In genomic region chr22:42901790-42902508, GRCh38 we compare ENCODE assay signal across 10 cellular contexts. TPM values are rescaled to one million over a fixed set of nuclear protein-coding genes. Genes with fewer than 3 reads are reported as not detected.
A peak's percentile ranks its signal among the peaks of the same experiment; 100 is the strongest.
DNase-seq lines count a peak whose midpoint lies in the region; ATAC-seq lines count a peak whose summit lies in the region.
"Had no signal": no experiment of that assay in that cellular context is flagged by ENCODE, and none has a peak within 500 bp of the region (broad histone marks: within the 10 kb centered on the region; RNA-seq: fewer than 3 reads in every experiment).

No MANE protein-coding gene starts in this region.

- CTCF ChIA-PET in activated CD4-positive, alpha-beta T cell treated with anti-CD3 and anti-CD28 coated beads for 36 hours (lab: Charles Lee), result interaction anchor here (0.5 to 0.9 kb wide), 2 partner anchors 12 to 152 kb away, joined by 3 read pairs; no protein-coding TSS in a partner anchor

- no peaks in the 10 kb centered on the region for H3K4me1 Mint-ChIP-seq in activated T-helper 1 cell treated with anti-CD3 and anti-CD28 coated beads, Interleukin-12 subunit alpha, Interleukin-12 subunit beta, Interleukin-2, Interleukin-4 antibody, amounts not matched to agents 30 ng/mL and 10 ng/mL and 1 ng/mL, durations not matched to agents 14 hours and 24 hours and 36 hours (ENCODE audit: low read depth)
- H3K4me1 Mint-ChIP-seq in activated CD4-positive, alpha-beta T cell treated with anti-CD3 and anti-CD28 coated beads for 36 hours, result peaks cover 5% of the 10 kb centered on the region

- peak; percentile 73 for ATAC-seq in Right ventricle myocardium inferior
- no peak for ATAC-seq in GM18907 (IDR thresholded peaks at IDR 0.05; ENCODE audit: unreplicated experiment)
- no peak for ATAC-seq in activated CD4-positive, alpha-beta T cell treated with anti-CD3 and anti-CD28 coated beads for 36 hours

- H3K27ac Mint-ChIP-seq in activated T-helper 1 cell treated with anti-CD3 and anti-CD28 coated beads, Interleukin-12 subunit alpha, Interleukin-12 subunit beta, Interleukin-2, Interleukin-4 antibody, amounts not matched to agents 30 ng/mL and 10 ng/mL and 1 ng/mL, durations not matched to agents 14 hours and 24 hours and 36 hours, result no peak overlapping the region
- no peak overlapping the region for H3K27ac Mint-ChIP-seq in activated CD4-positive, alpha-beta T cell treated with anti-CD3 and anti-CD28 coated beads for 36 hours
- H3K27ac Mint-ChIP-seq: T-helper 1 cell treated with Interleukin-12 subunit alpha and Interleukin-12 subunit beta and Interleukin-4 antibody, amounts not matched to agents 30 μg/mL and 1 μg/mL, for 36 hours had no signal

- POLR2A ChIA-PET in activated CD4-positive, alpha-beta T cell treated with anti-CD3 and anti-CD28 coated beads for 36 hours (lab: Charles Lee), result no interaction called here

- no peaks in the 10 kb centered on the region for H3K27me3 Mint-ChIP-seq in activated T-helper 1 cell treated with anti-CD3 and anti-CD28 coated beads, Interleukin-12 subunit alpha, Interleukin-12 subunit beta, Interleukin-2, Interleukin-4 antibody, amounts not matched to agents 30 ng/mL and 10 ng/mL and 1 ng/mL, durations not matched to agents 14 hours and 24 hours and 36 hours (ENCODE audit: insufficient read depth)
- H3K27me3 Mint-ChIP-seq in activated CD4-positive, alpha-beta T cell treated with anti-CD3 and anti-CD28 coated beads for 36 hours, result no peaks in the 10 kb centered on the region

- H3K36me3 Mint-ChIP-seq in activated T-helper 1 cell treated with anti-CD3 and anti-CD28 coated beads, Interleukin-12 subunit alpha, Interleukin-12 subunit beta, Interleukin-2, Interleukin-4 antibody, amounts not matched to agents 30 ng/mL and 10 ng/mL and 1 ng/mL, durations not matched to agents 14 hours and 24 hours and 36 hours (ENCODE audit: low read depth), result no peaks in the 10 kb centered on the region
- peaks cover 5% of the 10 kb centered on the region for H3K36me3 Mint-ChIP-seq in activated CD4-positive, alpha-beta T cell treated with anti-CD3 and anti-CD28 coated beads for 36 hours (ENCODE audit: low read depth)

- no peak for DNase-seq in Right ventricle myocardium inferior (ENCODE audit: missing footprints)
- DNase-seq in cardiac septum (ENCODE audit: low spot score), result no peak
- DNase-seq in SK-MEL-5 (ENCODE audit: low read depth, low spot score), result peak; percentile 29
- peak; percentile 36 for DNase-seq in germinal center (ENCODE audit: low spot score)
- DNase-seq in activated T-helper 1 cell treated with anti-CD3 and anti-CD28 coated beads, Interleukin-12 subunit alpha, Interleukin-12 subunit beta, Interleukin-2, Interleukin-4 antibody, amounts not matched to agents 30 ng/mL and 10 ng/mL and 1 ng/mL, durations not matched to agents 14 hours and 24 hours and 36 hours (ENCODE audit: low spot score), result no peak
- DNase-seq in NK-92 (lab: John Stamatoyannopoulos, UW; ENCODE audit: unreplicated experiment), result no peak
- DNase-seq in activated CD4-positive, alpha-beta T cell treated with anti-CD3 and anti-CD28 coated beads for 36 hours, result no peak
- DNase-seq: activated gamma-delta T cell had no signal

- H3K9me3 Mint-ChIP-seq in activated T-helper 1 cell treated with anti-CD3 and anti-CD28 coated beads, Interleukin-12 subunit alpha, Interleukin-12 subunit beta, Interleukin-2, Interleukin-4 antibody, amounts not matched to agents 30 ng/mL and 10 ng/mL and 1 ng/mL, durations not matched to agents 14 hours and 24 hours and 36 hours, result no peaks in the 10 kb centered on the region
- no peaks in the 10 kb centered on the region for H3K9me3 Mint-ChIP-seq in activated CD4-positive, alpha-beta T cell treated with anti-CD3 and anti-CD28 coated beads for 36 hours (ENCODE audit: low read depth)
- H3K9me3 Mint-ChIP-seq: T-helper 1 cell treated with Interleukin-12 subunit alpha and Interleukin-12 subunit beta and Interleukin-4 antibody, amounts not matched to agents 30 μg/mL and 1 μg/mL, for 36 hours had no signal

- H3K4me3 Mint-ChIP-seq in activated T-helper 1 cell treated with anti-CD3 and anti-CD28 coated beads, Interleukin-12 subunit alpha, Interleukin-12 subunit beta, Interleukin-2, Interleukin-4 antibody, amounts not matched to agents 30 ng/mL and 10 ng/mL and 1 ng/mL, durations not matched to agents 14 hours and 24 hours and 36 hours, result no peak overlapping the region
- H3K4me3 Mint-ChIP-seq in activated CD4-positive, alpha-beta T cell treated with anti-CD3 and anti-CD28 coated beads for 36 hours, result no peak overlapping the region
- H3K4me3 Mint-ChIP-seq: T-helper 1 cell treated with Interleukin-12 subunit alpha and Interleukin-12 subunit beta and Interleukin-4 antibody, amounts not matched to agents 30 μg/mL and 1 μg/mL, for 36 hours had no signal

- in situ Hi-C loops in SK-MEL-5 (cut with HindIII; ENCODE audit: low pct_unique_long_range_greater_than_20kb, low sequenced_read_pairs), result no loop called here

- intact Hi-C loops in Right ventricle myocardium inferior (cut with DNase I), result loop anchor here (2.0 to 5.0 kb wide), 2 partner anchors 15 to 60 kb away; no protein-coding TSS in a partner anchor
- intact Hi-C loops in cardiac septum (cut with DNase I), result loop anchor here (5.0 to 10.0 kb wide), 2 partner anchors 35 to 123 kb away; no protein-coding TSS in a partner anchor
- intact Hi-C loops in activated T-helper 1 cell treated with anti-CD3 and anti-CD28 coated beads, Interleukin-12 subunit alpha, Interleukin-12 subunit beta, Interleukin-2, Interleukin-4 antibody, amounts not matched to agents 30 ng/mL and 10 ng/mL and 1 ng/mL, durations not matched to agents 14 hours and 24 hours and 36 hours (cut with micrococcal nuclease), result no loop called here
- intact Hi-C loops in activated CD4-positive, alpha-beta T cell treated with anti-CD3 and anti-CD28 coated beads for 36 hours (cut with DNase I, micrococcal nuclease), result no loop called here

RNA-seq across cellular contexts. Expression of gene ARFGAP3, which starts 44.9 kb away (rescaled TPM):
- total RNA-seq in Right ventricle myocardium inferior (22.3 TPM), cardiac septum (32.5 TPM)
- total RNA-seq in SK-MEL-5 (2014; rRNA removed; shearing (Covaris generic)), result 40.1 and 45.1 TPM in 2 replicates
- 31.8 and 44.3 TPM in 2 replicates for polyA plus RNA-seq in SK-MEL-5 (2015; cell fraction: cytosol; rRNA removed)
- 48.4 and 52.9 TPM in 2 replicates for polyA plus RNA-seq in SK-MEL-5 (2015; cell fraction: nucleus; rRNA removed)
- total RNA-seq in activated T-helper 1 cell treated with anti-CD3 and anti-CD28 coated beads, Interleukin-12 subunit alpha, Interleukin-12 subunit beta, Interleukin-2, Interleukin-4 antibody, amounts not matched to agents 30 ng/mL and 10 ng/mL and 1 ng/mL, durations not matched to agents 14 hours and 24 hours and 36 hours, result 38.0 and 42.3 TPM in 2 replicates
- total RNA-seq in activated CD4-positive, alpha-beta T cell treated with anti-CD3 and anti-CD28 coated beads for 36 hours, result 10 to 100 TPM; 22.5 to 23.0 TPM

Comparison
In these comparisons a context has a peak if more than half of its experiments do, and no peak if none do; other contexts are left out.
1. DNase-seq: peak in SK-MEL-5 (single experiment) and germinal center (single experiment); none in Right ventricle myocardium inferior (single experiment), cardiac septum (single experiment), activated T-helper 1 cell treated with anti-CD3 and anti-CD28 coated beads, Interleukin-12 subunit alpha, Interleukin-12 subunit beta, Interleukin-2, Interleukin-4 antibody, amounts not matched to agents 30 ng/mL and 10 ng/mL and 1 ng/mL, durations not matched to agents 14 hours and 24 hours and 36 hours (single experiment), NK-92 (single experiment) and activated CD4-positive, alpha-beta T cell treated with anti-CD3 and anti-CD28 coated beads for 36 hours (single experiment).
2. intact Hi-C loops: an anchor here in Right ventricle myocardium inferior (2.0 to 5.0 kb wide) and cardiac septum (5.0 to 10.0 kb wide); none called in activated T-helper 1 cell treated with anti-CD3 and anti-CD28 coated beads, Interleukin-12 subunit alpha, Interleukin-12 subunit beta, Interleukin-2, Interleukin-4 antibody, amounts not matched to agents 30 ng/mL and 10 ng/mL and 1 ng/mL, durations not matched to agents 14 hours and 24 hours and 36 hours and activated CD4-positive, alpha-beta T cell treated with anti-CD3 and anti-CD28 coated beads for 36 hours.